In the genomic region with DNA sequence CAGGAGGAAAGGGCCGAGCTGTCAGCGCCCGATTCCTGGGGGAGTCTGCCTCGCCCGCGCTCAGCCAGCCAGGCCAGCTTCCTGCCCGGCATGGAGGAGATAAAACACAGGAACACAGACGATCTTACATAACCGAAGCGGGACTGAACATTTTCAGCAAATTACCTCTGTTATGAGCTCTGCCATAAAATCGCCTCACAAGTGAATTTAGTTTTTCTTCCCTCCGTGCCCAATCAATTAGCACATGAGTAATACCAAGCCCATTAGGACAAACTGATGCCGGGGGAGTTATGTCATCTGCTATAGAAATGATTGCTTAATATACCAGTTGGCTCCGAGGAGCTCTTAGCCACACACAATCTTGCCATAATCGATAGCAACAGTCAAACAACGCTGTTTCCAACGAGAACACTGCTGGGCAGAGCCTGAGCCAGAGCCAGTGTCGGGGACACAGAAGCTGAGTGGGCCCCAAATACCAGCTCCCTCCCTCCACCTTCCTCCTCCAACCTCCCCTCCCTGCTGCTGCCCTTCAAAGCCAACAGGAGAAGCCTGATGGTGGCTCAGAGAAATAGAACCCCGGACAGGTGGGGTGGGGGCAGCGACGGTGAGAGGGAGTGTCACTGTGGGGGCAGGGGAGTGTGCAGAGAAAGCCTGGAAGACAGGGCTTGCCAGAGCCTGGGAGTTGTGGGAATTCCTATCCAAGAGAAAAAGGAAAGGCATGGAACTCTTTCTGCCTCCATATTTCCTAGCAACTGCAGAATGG, we compare ENCODE assay signal across 8 cellular contexts.
A peak's percentile ranks its signal among the peaks of the same experiment; 100 is the strongest.
DNase-seq lines count a peak whose midpoint lies in the region; FAIRE-seq and TF ChIP-seq lines count a peak whose summit lies in the region.

No MANE protein-coding gene starts in this region.

- peaks cover 33% of the 10 kb centered on the region for H3K4me1 Mint-ChIP-seq in MCF 10A (ENCODE audit: insufficient read depth, unreplicated experiment)

- CTCF ChIA-PET in MCF 10A (lab: Yijun Ruan, JAX) = interaction anchor here (0.7 kb wide), 1 partner anchor 14 kb away, joined by 3 read pairs; no protein-coding TSS in a partner anchor

- H3K27ac ChIP-seq in layer of hippocampus (ENCODE audit: low read depth, low read length) (peak overlapping the region; percentile 42), transverse colon (peak overlapping the region in 3 of 4 donors; percentile 11 to 72 (median 27))

- H3K36me3 ChIP-seq in transverse colon = no peaks in the 10 kb centered on the region

- no peak overlapping the region for H3K27ac Mint-ChIP-seq in MCF 10A (ENCODE audit: low read depth, unreplicated experiment)

- TF ChIP-seq CTCF in MCF 10A (IDR thresholded peaks at IDR 0.05; ENCODE audit: unreplicated experiment) (no peak), transverse colon (IDR thresholded peaks at IDR 0.05) (no peak)

- H3K27me3 ChIP-seq in layer of hippocampus (ENCODE audit: control insufficient read depth, insufficient read depth, low read length) = no peaks in the 10 kb centered on the region
- peaks cover 6% of the 10 kb centered on the region for H3K27me3 ChIP-seq in transverse colon

- no peak for FAIRE-seq in GM19239 (lab: Jason Lieb, UNC)

- POLR2A ChIA-PET in MCF 10A (lab: Yijun Ruan, JAX) = interaction anchor here (0.6 to 2.1 kb wide), 7 partner anchors 14 to 914 kb away, joined by 3 to 7 read pairs (median 4); partner anchors contain the start of gene TLE3

- intact Hi-C loops in MCF 10A (cut with micrococcal nuclease) (no loop called here), transverse colon (cut with DNase I; ENCODE audit: low total_unique reads) (no loop called here)

- peaks cover 4% of the 10 kb centered on the region for H3K36me3 Mint-ChIP-seq in MCF 10A (ENCODE audit: insufficient read depth, unreplicated experiment)

- no peaks in the 10 kb centered on the region for H3K9me3 Mint-ChIP-seq in MCF 10A (ENCODE audit: unreplicated experiment)

- no peak for TF ChIP-seq POLR2A in transverse colon (IDR thresholded peaks at IDR 0.05)

- no peaks in the 10 kb centered on the region for H3K27me3 Mint-ChIP-seq in MCF 10A (ENCODE audit: insufficient read depth, unreplicated experiment)

- no TSS peak for BruUV-seq in MCF 10A (replicated peaks; lab: Mats Ljungman, UMichigan)

- H3K4me3 Mint-ChIP-seq in MCF 10A (ENCODE audit: unreplicated experiment) = no peak overlapping the region

- no peaks in the 10 kb centered on the region for H3K9me3 ChIP-seq in transverse colon

- no peak overlapping the region for H3K4me3 ChIP-seq in transverse colon

- no peak for TF ChIP-seq EP300 in transverse colon (IDR thresholded peaks at IDR 0.05; ENCODE audit: low read depth)

- DNase-seq in AG08395 (ENCODE audit: low spot score) = peak; percentile 61
- DNase-seq in M059J (ENCODE audit: low read depth) = peak; percentile 38
- peak; percentile 61 for DNase-seq in MCF 10A (ENCODE audit: unreplicated experiment)
- peak; percentile 3 for DNase-seq in transverse colon
- DNase-seq in activated T-cell treated with anti-CD3 and anti-CD28 coated beads, Interleukin-2, amount 50 U/mL, for 1 hour = no peak
- no peak for DNase-seq in GM19239 (ENCODE audit: insufficient read length, low spot score)
- DNase-seq in NCI-H510A (lab: John Stamatoyannopoulos, UW) = no peak

- in situ Hi-C loops in transverse colon (cut with MboI; ENCODE audit: low pct_ligation_motif_present in 1 of 4, low pct_unique_long_range_greater_than_20kb in 1 of 4, low sequenced_read_pairs in 3 of 4) = no loop called here

- 11 to 14% methylated on average over 5 to 21 of the region's 21 CpGs for WGBS in transverse colon (ENCODE audit: low coverage in 1 of 2), 2 donors

- H3K4me1 ChIP-seq in transverse colon = peaks cover 0 to 8% (median 7%) of the 10 kb centered on the region in 4 donors

Comparison
In these comparisons a context has a peak if more than half of its experiments do, and no peak if none do; other contexts are left out.
1. DNase-seq: peak in AG08395 (single experiment), M059J (single experiment), MCF 10A (single experiment) and transverse colon (single experiment); none in activated T-cell treated with anti-CD3 and anti-CD28 coated beads, Interleukin-2, amount 50 U/mL, for 1 hour (single experiment), GM19239 (single experiment) and NCI-H510A (single experiment).